In the genomic region with DNA sequence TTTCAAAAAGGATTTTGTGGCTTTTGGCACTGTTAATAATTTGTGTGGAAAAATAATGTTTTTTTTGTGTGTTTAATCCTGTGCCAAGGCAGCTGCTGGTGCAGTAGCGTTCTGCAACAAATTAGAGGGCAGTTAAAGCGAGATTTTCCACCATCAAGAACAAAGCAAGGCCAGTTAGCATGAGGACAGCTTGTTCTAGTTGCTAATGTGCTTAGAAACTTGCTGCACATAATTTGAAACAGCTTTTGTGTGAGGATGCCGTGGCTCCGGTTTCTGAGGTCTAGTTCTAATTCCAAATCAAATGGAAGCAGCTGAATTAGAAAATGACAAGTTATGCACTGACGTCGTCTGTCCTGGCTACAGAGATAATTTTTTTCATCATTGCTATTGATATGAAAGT, we compare ENCODE assay signal across 16 cellular contexts.
DNase-seq lines count a peak whose midpoint lies in the region; ATAC-seq, FAIRE-seq and TF ChIP-seq lines count a peak whose summit lies in the region.
"Had no signal": no experiment of that assay in that cellular context is flagged by ENCODE, and none has a peak within 500 bp of the region (broad histone marks: within the 10 kb centered on the region; RNA-seq: fewer than 3 reads in every experiment).

No MANE protein-coding gene starts in this region.

- FAIRE-seq in GM19239 (lab: Jason Lieb, UNC) = no peak

- WGBS in heart left ventricle, 4 donors = 54 to 66% (median 65%) methylated on average over 6 of the region's 6 CpGs

- H3K4me3 Mint-ChIP-seq in effector memory CD8-positive, alpha-beta T cell = no peak overlapping the region
- H3K4me3 Mint-ChIP-seq: activated naive CD8-positive, alpha-beta T cell treated with anti-CD3 and anti-CD28 coated beads, Interleukin-2, amount 50 U/mL, for 24 hours; B cell had no signal

- H3K36me3 ChIP-seq in heart left ventricle (no peaks in the 10 kb centered on the region), left ventricle myocardium inferior (no peaks in the 10 kb centered on the region)
- H3K36me3 ChIP-seq: SJSA1, upper lobe of right lung had no signal

- intact Hi-C loops in heart left ventricle (cut with DNase I) (no loop called here), left ventricle myocardium inferior (cut with micrococcal nuclease) (no loop called here)

- H3K9me3 ChIP-seq in heart left ventricle (no peaks in the 10 kb centered on the region), left ventricle myocardium inferior (replicated peaks) (no peaks in the 10 kb centered on the region)
- H3K9me3 ChIP-seq: SJSA1, upper lobe of right lung had no signal

- no peaks in the 10 kb centered on the region for H3K36me3 Mint-ChIP-seq in effector memory CD8-positive, alpha-beta T cell (ENCODE audit: insufficient read depth)

- H3K27me3 ChIP-seq in heart left ventricle = no peaks in the 10 kb centered on the region
- peaks cover 8% of the 10 kb centered on the region for H3K27me3 ChIP-seq in left ventricle myocardium inferior (ENCODE audit: low read depth)
- H3K27me3 ChIP-seq in layer of hippocampus (ENCODE audit: control insufficient read depth, insufficient read depth, low read length) = no peaks in the 10 kb centered on the region
- H3K27me3 ChIP-seq: SJSA1, upper lobe of right lung had no signal

- peaks cover 0 to 4% (median 0%) of the 10 kb centered on the region in 12 donors for H3K4me1 ChIP-seq in heart left ventricle
- H3K4me1 ChIP-seq in left ventricle myocardium inferior = no peaks in the 10 kb centered on the region
- H3K4me1 ChIP-seq: upper lobe of right lung had no signal

- peak; percentile 57 to 86 (median 66) for ATAC-seq in heart left ventricle
- ATAC-seq in effector memory CD8-positive, alpha-beta T cell (replicated peaks) = no peak
- ATAC-seq: activated naive CD8-positive, alpha-beta T cell treated with anti-CD3 and anti-CD28 coated beads, Interleukin-2, amount 50 U/mL, for 24 hours; upper lobe of right lung had no signal

- no peaks in the 10 kb centered on the region for H3K27me3 Mint-ChIP-seq in effector memory CD8-positive, alpha-beta T cell
- H3K27me3 Mint-ChIP-seq: activated naive CD8-positive, alpha-beta T cell treated with anti-CD3 and anti-CD28 coated beads, Interleukin-2, amount 50 U/mL, for 24 hours; B cell had no signal

- H3K27ac ChIP-seq in heart left ventricle (no peak overlapping the region), left ventricle myocardium inferior (replicated peaks) (no peak overlapping the region), layer of hippocampus (ENCODE audit: low read depth, low read length) (peak overlapping the region; percentile 69)
- H3K27ac ChIP-seq: SJSA1, upper lobe of right lung, VCaP had no signal

- no peak for TF ChIP-seq POLR2A in heart left ventricle (IDR thresholded peaks at IDR 0.05)

- no peak overlapping the region for H3K4me3 ChIP-seq in heart left ventricle
- no peak overlapping the region for H3K4me3 ChIP-seq in left ventricle myocardium inferior
- H3K4me3 ChIP-seq: SJSA1, skin epidermis, upper lobe of right lung had no signal

- H3K9me3 Mint-ChIP-seq in effector memory CD8-positive, alpha-beta T cell = peaks cover 0 to 10% of the 10 kb centered on the region in 2 donors
- H3K9me3 Mint-ChIP-seq: activated naive CD8-positive, alpha-beta T cell treated with anti-CD3 and anti-CD28 coated beads, Interleukin-2, amount 50 U/mL, for 24 hours had no signal

- no peaks in the 10 kb centered on the region for H3K4me1 Mint-ChIP-seq in effector memory CD8-positive, alpha-beta T cell (ENCODE audit: low read depth in 2 of 2)
- H3K4me1 Mint-ChIP-seq: activated naive CD8-positive, alpha-beta T cell treated with anti-CD3 and anti-CD28 coated beads, Interleukin-2, amount 50 U/mL, for 24 hours had no signal

- no peak for TF ChIP-seq CTCF in heart left ventricle (IDR thresholded peaks at IDR 0.05)
- TF ChIP-seq CTCF in left ventricle myocardium inferior (IDR thresholded peaks at IDR 0.05; ENCODE audit: borderline replicate concordance) = no peak

- DNase-seq in heart left ventricle = no peak
- no peak for DNase-seq in left ventricle myocardium inferior
- DNase-seq in astrocyte of the hippocampus (ENCODE audit: low read depth, low spot score) = peak; percentile 79
- no peak for DNase-seq in activated CD4-positive, alpha-beta T cell treated with anti-CD3 and anti-CD28 coated beads for 48 hours
- no peak for DNase-seq in effector memory CD8-positive, alpha-beta T cell
- no peak for DNase-seq in GM19239 (ENCODE audit: insufficient read length, low spot score)
- DNase-seq in COLO829 (ENCODE audit: low spot score) = no peak
- DNase-seq: activated naive CD8-positive, alpha-beta T cell treated with anti-CD3 and anti-CD28 coated beads, Interleukin-2, amount 50 U/mL, for 24 hours; EL; Kasumi-1; upper lobe of right lung had no signal

- no peak overlapping the region for H3K27ac Mint-ChIP-seq in effector memory CD8-positive, alpha-beta T cell
- H3K27ac Mint-ChIP-seq: activated naive CD8-positive, alpha-beta T cell treated with anti-CD3 and anti-CD28 coated beads, Interleukin-2, amount 50 U/mL, for 24 hours; B cell had no signal
